Comparison of ENCODE assay signal across 17 cellular contexts in the genomic region with DNA sequence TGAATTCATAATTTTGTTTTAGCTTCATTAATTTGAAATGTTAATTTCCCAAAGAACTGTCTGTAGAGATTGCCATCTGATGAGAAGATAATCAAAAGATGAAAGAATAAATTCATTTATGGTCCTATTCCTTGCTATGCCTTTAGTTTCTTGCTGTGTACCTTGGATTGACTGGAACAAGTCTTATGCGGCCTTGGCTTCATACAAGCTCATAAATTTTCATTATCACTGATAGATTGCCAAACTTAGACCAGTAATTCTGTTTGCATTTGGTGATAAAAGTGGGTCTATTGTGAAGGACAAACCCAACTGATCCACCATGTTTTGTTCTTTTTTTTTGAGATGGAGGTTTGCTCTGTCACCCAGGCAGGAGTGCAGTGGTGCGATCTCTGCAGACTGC. TPM values are rescaled to one million over a fixed set of nuclear protein-coding genes. Genes with fewer than 3 reads are reported as not detected.
DNase-seq lines count a peak whose midpoint lies in the region; ATAC-seq and TF ChIP-seq lines count a peak whose summit lies in the region.
"Had no signal": no experiment of that assay in that cellular context is flagged by ENCODE, and none has a peak within 500 bp of the region (broad histone marks: within the 10 kb centered on the region; RNA-seq: fewer than 3 reads in every experiment).

No MANE protein-coding gene starts in this region.

- no peak for DNase-seq in activated CD4-positive, alpha-beta memory T cell treated with anti-CD3 and anti-CD28 coated beads for 36 hours
- DNase-seq in activated CD4-positive, alpha-beta memory T cell treated with anti-CD3 and anti-CD28 coated beads, Interleukin-2, amount 10 ng/mL, durations not matched to agents 7 days and 5 days = no peak
- no peak for DNase-seq in Caco-2
- DNase-seq in activated B cell treated with CpG ODN at 0.5 μM for 24 hours = no peak
- no peak for DNase-seq in mesothelial cell of epicardium (ENCODE audit: low spot score in 2 of 2, unreplicated experiment in 2 of 2)
- DNase-seq in cerebellar cortex (ENCODE audit: low spot score) = no peak
- DNase-seq in AG08396 (ENCODE audit: low spot score) = no peak
- DNase-seq: AML-193; C1 segment of cervical spinal cord; Calu3; CD4-positive, CD25-positive, alpha-beta regulatory T cell; CD8-positive, alpha-beta T cell; DMS53; DND-41; GM23248; H7; HCEC 1CT had no signal

- H3K9me3 Mint-ChIP-seq in activated CD4-positive, alpha-beta memory T cell treated with anti-CD3 and anti-CD28 coated beads for 36 hours = no peaks in the 10 kb centered on the region
- H3K9me3 Mint-ChIP-seq in activated CD4-positive, alpha-beta memory T cell treated with anti-CD3 and anti-CD28 coated beads, Interleukin-2, amount 10 ng/mL, durations not matched to agents 7 days and 5 days = no peaks in the 10 kb centered on the region
- H3K9me3 Mint-ChIP-seq in Caco-2 (ENCODE audit: unreplicated experiment) (no peaks in the 10 kb centered on the region), activated B cell treated with CpG ODN at 0.5 μM for 24 hours (no peaks in the 10 kb centered on the region), mesothelial cell of epicardium (no peaks in the 10 kb centered on the region)
- H3K9me3 Mint-ChIP-seq: CD4-positive, CD25-positive, alpha-beta regulatory T cell; CD8-positive, alpha-beta T cell had no signal

- POLR2A ChIA-PET in activated CD4-positive, alpha-beta memory T cell treated with anti-CD3 and anti-CD28 coated beads for 36 hours (lab: Charles Lee) = interaction anchor here (1.1 kb wide), 1 partner anchor 47 kb away, joined by 3 read pairs; no protein-coding TSS in a partner anchor
- POLR2A ChIA-PET in activated CD4-positive, alpha-beta memory T cell treated with anti-CD3 and anti-CD28 coated beads, Interleukin-2, amount 10 ng/mL, durations not matched to agents 7 days and 5 days (lab: Charles Lee) = interaction anchor here (1.5 to 18.0 kb wide), 3 partner anchors 9 to 48 kb away, joined by 3 to 382 read pairs (median 14); a partner anchor contains a TSS
- POLR2A ChIA-PET in Caco-2 (lab: Charles Lee) (interaction anchor here (0.7 to 1.1 kb wide), 2 partner anchors 15 to 81 kb away, joined by 3 to 4 read pairs; no protein-coding TSS in a partner anchor), activated B cell treated with CpG ODN at 0.5 μM for 24 hours (lab: Charles Lee) (interaction anchor here (0.6 to 1.6 kb wide), 4 partner anchors 9 to 89 kb away, joined by 4 to 7 read pairs (median 4); no protein-coding TSS in a partner anchor)

- no TSS peak for BruUV-seq in Caco-2 (replicated peaks; lab: Mats Ljungman, UMichigan)

- no peaks in the 10 kb centered on the region for H3K9me3 ChIP-seq in Caco-2

- H3K27me3 ChIP-seq in Caco-2 (replicated peaks; ENCODE audit: control insufficient read depth, insufficient read depth, low read length) = no peaks in the 10 kb centered on the region

- H3K4me3 Mint-ChIP-seq in activated CD4-positive, alpha-beta memory T cell treated with anti-CD3 and anti-CD28 coated beads for 36 hours = no peak overlapping the region
- H3K4me3 Mint-ChIP-seq in activated CD4-positive, alpha-beta memory T cell treated with anti-CD3 and anti-CD28 coated beads, Interleukin-2, amount 10 ng/mL, durations not matched to agents 7 days and 5 days = no peak overlapping the region
- no peak overlapping the region for H3K4me3 Mint-ChIP-seq in Caco-2 (ENCODE audit: unreplicated experiment)
- H3K4me3 Mint-ChIP-seq in activated B cell treated with CpG ODN at 0.5 μM for 24 hours = no peak overlapping the region
- H3K4me3 Mint-ChIP-seq in mesothelial cell of epicardium = no peak overlapping the region
- H3K4me3 Mint-ChIP-seq: CD4-positive, CD25-positive, alpha-beta regulatory T cell; CD8-positive, alpha-beta T cell had no signal

- peaks cover 44% of the 10 kb centered on the region for H3K4me1 Mint-ChIP-seq in activated CD4-positive, alpha-beta memory T cell treated with anti-CD3 and anti-CD28 coated beads for 36 hours (ENCODE audit: low read depth)
- H3K4me1 Mint-ChIP-seq in activated CD4-positive, alpha-beta memory T cell treated with anti-CD3 and anti-CD28 coated beads, Interleukin-2, amount 10 ng/mL, durations not matched to agents 7 days and 5 days = peaks cover 21% of the 10 kb centered on the region
- H3K4me1 Mint-ChIP-seq in Caco-2 (ENCODE audit: low read depth, unreplicated experiment) = peaks cover 37% of the 10 kb centered on the region
- H3K4me1 Mint-ChIP-seq in activated B cell treated with CpG ODN at 0.5 μM for 24 hours = peaks cover 36% of the 10 kb centered on the region
- peaks cover 32% of the 10 kb centered on the region for H3K4me1 Mint-ChIP-seq in mesothelial cell of epicardium

- ATAC-seq in activated B cell treated with CpG ODN at 0.5 μM for 24 hours (ENCODE audit: low read depth) = no peak
- ATAC-seq: CD8-positive, alpha-beta T cell had no signal

- no peak overlapping the region for H3K4me3 ChIP-seq in Caco-2 (ENCODE audit: low read depth, low read length)
- H3K4me3 ChIP-seq: GM23248 had no signal

- CTCF ChIA-PET in activated CD4-positive, alpha-beta memory T cell treated with anti-CD3 and anti-CD28 coated beads for 36 hours (lab: Charles Lee) = interaction anchor here (0.7 to 1.7 kb wide), 5 partner anchors 9 to 97 kb away, joined by 3 to 5 read pairs (median 3); no protein-coding TSS in a partner anchor
- CTCF ChIA-PET in activated CD4-positive, alpha-beta memory T cell treated with anti-CD3 and anti-CD28 coated beads, Interleukin-2, amount 10 ng/mL, durations not matched to agents 7 days and 5 days (lab: Charles Lee) = interaction anchor here (1.4 kb wide), 1 partner anchor 12 kb away, joined by 4 read pairs; no protein-coding TSS in a partner anchor
- CTCF ChIA-PET in Caco-2 (lab: Charles Lee) (no interaction called here), activated B cell treated with CpG ODN at 0.5 μM for 24 hours (lab: Charles Lee) (interaction anchor here (1.8 kb wide), 1 partner anchor 87 kb away, joined by 4 read pairs; no protein-coding TSS in a partner anchor)

- H3K27ac Mint-ChIP-seq in activated CD4-positive, alpha-beta memory T cell treated with anti-CD3 and anti-CD28 coated beads for 36 hours = peak overlapping the region; percentile 24
- H3K27ac Mint-ChIP-seq in activated CD4-positive, alpha-beta memory T cell treated with anti-CD3 and anti-CD28 coated beads, Interleukin-2, amount 10 ng/mL, durations not matched to agents 7 days and 5 days = no peak overlapping the region
- H3K27ac Mint-ChIP-seq in Caco-2 (ENCODE audit: unreplicated experiment) = peak overlapping the region; percentile 67
- peak overlapping the region; percentile 50 for H3K27ac Mint-ChIP-seq in activated B cell treated with CpG ODN at 0.5 μM for 24 hours
- no peak overlapping the region for H3K27ac Mint-ChIP-seq in mesothelial cell of epicardium
- H3K27ac Mint-ChIP-seq: CD8-positive, alpha-beta T cell had no signal

- H3K36me3 Mint-ChIP-seq in activated CD4-positive, alpha-beta memory T cell treated with anti-CD3 and anti-CD28 coated beads for 36 hours = peaks cover 70% of the 10 kb centered on the region
- H3K36me3 Mint-ChIP-seq in activated CD4-positive, alpha-beta memory T cell treated with anti-CD3 and anti-CD28 coated beads, Interleukin-2, amount 10 ng/mL, durations not matched to agents 7 days and 5 days (ENCODE audit: low read depth) = peaks cover 73% of the 10 kb centered on the region
- peaks cover 96% of the 10 kb centered on the region for H3K36me3 Mint-ChIP-seq in Caco-2 (ENCODE audit: insufficient read depth, unreplicated experiment)
- peaks cover 78% of the 10 kb centered on the region for H3K36me3 Mint-ChIP-seq in activated B cell treated with CpG ODN at 0.5 μM for 24 hours (ENCODE audit: low read depth)
- peaks cover 29% of the 10 kb centered on the region for H3K36me3 Mint-ChIP-seq in mesothelial cell of epicardium

- no peak for TF ChIP-seq CTCF in Caco-2 (IDR thresholded peaks at IDR 0.05; ENCODE audit: insufficient read depth in 1 of 2, low read depth in 1 of 2, low read length in 1 of 2, severe bottlenecking in 1 of 2, unreplicated experiment in 1 of 2)
- no peak for TF ChIP-seq CTCF in activated B cell treated with CpG ODN at 0.5 μM for 24 hours (IDR thresholded peaks at IDR 0.05)
- TF ChIP-seq CTCF in mesothelial cell of epicardium (IDR thresholded peaks at IDR 0.05; ENCODE audit: unreplicated experiment) = no peak

- peaks cover 9% of the 10 kb centered on the region for H3K36me3 ChIP-seq in Caco-2 (ENCODE audit: control insufficient read depth, insufficient read depth, low read length)

- H3K4me1 ChIP-seq in Caco-2 = peaks cover 58% of the 10 kb centered on the region

- H3K27me3 Mint-ChIP-seq in activated CD4-positive, alpha-beta memory T cell treated with anti-CD3 and anti-CD28 coated beads for 36 hours = no peaks in the 10 kb centered on the region
- no peaks in the 10 kb centered on the region for H3K27me3 Mint-ChIP-seq in activated CD4-positive, alpha-beta memory T cell treated with anti-CD3 and anti-CD28 coated beads, Interleukin-2, amount 10 ng/mL, durations not matched to agents 7 days and 5 days
- H3K27me3 Mint-ChIP-seq in Caco-2 (ENCODE audit: insufficient read depth, unreplicated experiment) = no peaks in the 10 kb centered on the region
- no peaks in the 10 kb centered on the region for H3K27me3 Mint-ChIP-seq in activated B cell treated with CpG ODN at 0.5 μM for 24 hours
- H3K27me3 Mint-ChIP-seq in mesothelial cell of epicardium (ENCODE audit: low read depth) = no peaks in the 10 kb centered on the region
- H3K27me3 Mint-ChIP-seq: CD4-positive, CD25-positive, alpha-beta regulatory T cell had no signal

- intact Hi-C loops in activated CD4-positive, alpha-beta memory T cell treated with anti-CD3 and anti-CD28 coated beads for 36 hours (cut with micrococcal nuclease) = no loop called here
- intact Hi-C loops in Caco-2 (cut with micrococcal nuclease; ENCODE audit: unreplicated experiment) (no loop called here), activated B cell treated with CpG ODN at 0.5 μM for 24 hours (cut with micrococcal nuclease) (loop anchor here (1.0 kb wide), 1 partner anchor 9 kb away; no protein-coding TSS in a partner anchor)

RNA-seq across cellular contexts. Expression of a gene that starts 48.2 kb away (rescaled TPM):
- 10 to 100 TPM; 79.4 to 79.6 TPM for total RNA-seq in activated CD4-positive, alpha-beta memory T cell treated with anti-CD3 and anti-CD28 coated beads for 36 hours
- total RNA-seq in activated CD4-positive, alpha-beta memory T cell treated with anti-CD3 and anti-CD28 coated beads, Interleukin-2, amount 10 ng/mL, durations not matched to agents 7 days and 5 days = 10 to 100 TPM; 71.1 to 73.9 TPM
- total RNA-seq in Caco-2 (2022) (168 and 169 TPM in 2 replicates), activated B cell treated with CpG ODN at 0.5 μM for 24 hours (67.4 and 76.8 TPM in 2 replicates), mesothelial cell of epicardium (50.9 to 52.5 TPM (median 51.4 TPM) in 3 replicates)

Comparison
In these comparisons a context has a peak if more than half of its experiments do, and no peak if none do; other contexts are left out.
1. H3K27ac Mint-ChIP-seq: peak in activated CD4-positive, alpha-beta memory T cell treated with anti-CD3 and anti-CD28 coated beads for 36 hours (single experiment), Caco-2 (single experiment) and activated B cell treated with CpG ODN at 0.5 μM for 24 hours (single experiment); none in activated CD4-positive, alpha-beta memory T cell treated with anti-CD3 and anti-CD28 coated beads, Interleukin-2, amount 10 ng/mL, durations not matched to agents 7 days and 5 days (single experiment) and mesothelial cell of epicardium (single experiment).